ENCODE assay signal across 32 cellular contexts in genomic region chr19:14669940-14670339, GRCh38. TPM values are rescaled to one million over a fixed set of nuclear protein-coding genes. Genes with fewer than 3 reads are reported as not detected.
"Had no signal": no experiment of that assay in that cellular context is flagged by ENCODE, and none has a peak within 500 bp of the region (broad histone marks: within the 10 kb centered on the region; RNA-seq: fewer than 3 reads in every experiment).

No MANE protein-coding gene starts in this region.

- H3K4me1 ChIP-seq: stomach, suprapubic skin, testis, thyroid gland, tibial artery, tibial nerve, transverse colon, upper lobe of left lung, upper lobe of right lung, uterus, vagina had no signal

- H3K9me3 ChIP-seq: testis, thyroid gland, upper lobe of right lung, uterus, vagina had no signal

- H3K4me3 ChIP-seq: stomach, suprapubic skin, testis, thoracic aorta, thyroid gland, tibial artery, tibial nerve, transverse colon, upper lobe of left lung, upper lobe of right lung, uterus, vagina had no signal

- DNase-seq: stimulated activated CD4-positive, alpha-beta T cell treated with anti-CD3 and anti-CD28 coated beads, Interleukin-2, amount 100 ng/mL, for 48 hours; stimulated activated CD4-positive, alpha-beta T cell treated with anti-CD3 and anti-CD28 coated beads, Interleukin-4, amount 100 ng/mL, for 1 hour; stimulated activated CD4-positive, alpha-beta T cell treated with anti-CD3 and anti-CD28 coated beads, Interleukin-4, amount 100 ng/mL, for 24 hours; stimulated activated CD4-positive, alpha-beta T cell treated with anti-CD3 and anti-CD28 coated beads, Interleukin-4, amount 100 ng/mL, for 4 hours; stimulated activated CD8-positive, alpha-beta memory T cell treated with anti-CD3 and anti-CD28 coated beads, Interleukin-4, amount 100 ng/mL, for 48 hours; stimulated activated naive B cell treated with anti-CD40 and anti-IgM and Interleukin-4, amounts not matched to agents 10 μg/mL and 1 μg/mL and 100 μg/mL, for 72 hours; stimulated activated naive CD4-positive, alpha-beta T cell; stimulated activated naive CD4-positive, alpha-beta T cell treated with Interleukin-2 at 50 U/mL for 16 hours; stimulated activated naive CD8-positive, alpha-beta T cell treated with anti-CD3 and anti-CD28 coated beads, Interleukin-15, amount 100 ng/mL, for 72 hours; stimulated activated naive CD8-positive, alpha-beta T cell treated with anti-CD3 and anti-CD28 coated beads, Interleukin-15, Interleukin-2, amounts not matched to agents 100 U/mL and 50 U/mL, for 24 hours; stomach; substantia nigra; testis; thyroid gland; tibial artery; transverse colon; trophoblast cell; upper lobe of left lung; upper lobe of right lung; uterus had no signal

- ATAC-seq: stimulated activated effector memory CD8-positive, alpha-beta T cell treated with anti-CD3 and anti-CD28 coated beads, Interleukin-12 subunit alpha, Interleukin-12 subunit beta, amount 100 ng/mL, for 72 hours; stimulated activated memory B cell treated with anti-CD40 and anti-IgM and Interleukin-4, amounts not matched to agents 10 μg/mL and 1 μg/mL and 100 μg/mL, for 72 hours; stimulated activated naive B cell treated with anti-CD40 and anti-IgM and Interleukin-4, amounts not matched to agents 10 μg/mL and 1 μg/mL and 100 μg/mL, for 72 hours; stimulated activated naive CD8-positive, alpha-beta T cell treated with anti-CD3 and anti-CD28 coated beads, Interleukin-15, amount 100 ng/mL, for 72 hours; stimulated activated naive CD8-positive, alpha-beta T cell treated with anti-CD3 and anti-CD28 coated beads, Interleukin-15, Interleukin-2, amounts not matched to agents 100 U/mL and 50 U/mL, for 24 hours; upper lobe of right lung had no signal

- H3K27me3 ChIP-seq: testis, thyroid gland, tibial nerve, upper lobe of left lung, uterus, vagina had no signal

- H3K27me3 Mint-ChIP-seq: stimulated activated memory B cell treated with anti-CD40 and anti-IgM and Interleukin-4, amounts not matched to agents 10 μg/mL and 1 μg/mL and 100 μg/mL, for 72 hours; stimulated activated naive B cell treated with anti-CD40 and anti-IgM and Interleukin-4, amounts not matched to agents 10 μg/mL and 1 μg/mL and 100 μg/mL, for 72 hours; type B pancreatic cell had no signal

- FAIRE-seq: urothelium cell line had no signal

- H3K27ac ChIP-seq: stomach, suprapubic skin, testis, thoracic aorta, thyroid gland, tibial artery, tibial nerve, transverse colon, upper lobe of left lung, upper lobe of right lung, uterus, vagina had no signal

- H3K9me3 Mint-ChIP-seq: stimulated activated memory B cell treated with anti-CD40 and anti-IgM and Interleukin-4, amounts not matched to agents 10 μg/mL and 1 μg/mL and 100 μg/mL, for 72 hours; stimulated activated naive B cell treated with anti-CD40 and anti-IgM and Interleukin-4, amounts not matched to agents 10 μg/mL and 1 μg/mL and 100 μg/mL, for 72 hours had no signal

- H3K4me3 Mint-ChIP-seq: stimulated activated effector memory CD8-positive, alpha-beta T cell treated with anti-CD3 and anti-CD28 coated beads, Interleukin-12 subunit alpha, Interleukin-12 subunit beta, amount 100 ng/mL, for 72 hours; stimulated activated memory B cell treated with anti-CD40 and anti-IgM and Interleukin-4, amounts not matched to agents 10 μg/mL and 1 μg/mL and 100 μg/mL, for 72 hours; stimulated activated naive B cell treated with anti-CD40 and anti-IgM and Interleukin-4, amounts not matched to agents 10 μg/mL and 1 μg/mL and 100 μg/mL, for 72 hours; stimulated activated naive CD8-positive, alpha-beta T cell treated with anti-CD3 and anti-CD28 coated beads, Interleukin-15, amount 100 ng/mL, for 72 hours; stimulated activated naive CD8-positive, alpha-beta T cell treated with anti-CD3 and anti-CD28 coated beads, Interleukin-15, Interleukin-2, amounts not matched to agents 100 ng/mL and 50 ng/mL, for 24 hours; type B pancreatic cell had no signal

- H3K27ac Mint-ChIP-seq: stimulated activated effector memory CD8-positive, alpha-beta T cell treated with anti-CD3 and anti-CD28 coated beads, Interleukin-12 subunit alpha, Interleukin-12 subunit beta, amount 100 ng/mL, for 72 hours; stimulated activated naive B cell treated with anti-CD40 and anti-IgM and Interleukin-4, amounts not matched to agents 10 μg/mL and 1 μg/mL and 100 μg/mL, for 72 hours; stimulated activated naive CD8-positive, alpha-beta T cell treated with anti-CD3 and anti-CD28 coated beads, Interleukin-15, amount 100 ng/mL, for 72 hours; stimulated activated naive CD8-positive, alpha-beta T cell treated with anti-CD3 and anti-CD28 coated beads, Interleukin-15, Interleukin-2, amounts not matched to agents 100 ng/mL and 50 ng/mL, for 24 hours; type B pancreatic cell had no signal

- H3K36me3 ChIP-seq: stomach, suprapubic skin, thoracic aorta, thyroid gland, tibial artery, tibial nerve, transverse colon, upper lobe of left lung, upper lobe of right lung, uterus, vagina had no signal

- H3K36me3 Mint-ChIP-seq: stimulated activated effector memory CD8-positive, alpha-beta T cell treated with anti-CD3 and anti-CD28 coated beads, Interleukin-12 subunit alpha, Interleukin-12 subunit beta, amount 100 ng/mL, for 72 hours; stimulated activated memory B cell treated with anti-CD40 and anti-IgM and Interleukin-4, amounts not matched to agents 10 μg/mL and 1 μg/mL and 100 μg/mL, for 72 hours; stimulated activated naive B cell treated with anti-CD40 and anti-IgM and Interleukin-4, amounts not matched to agents 10 μg/mL and 1 μg/mL and 100 μg/mL, for 72 hours; type B pancreatic cell had no signal

RNA-seq across cellular contexts. Expression of gene ADGRE3, which starts 4.7 kb away (rescaled TPM):
- total RNA-seq: suprapubic skin, temporal lobe, thoracic aorta, tibial nerve, transverse colon, ureter, vagina had no signal
- polyA plus RNA-seq: stomach, urinary bladder had no signal
